ENCODE assay signal across 9 cellular contexts in genomic region chr2:47237375-47238357, GRCh38.
DNase-seq lines count a peak whose midpoint lies in the region; ATAC-seq and TF ChIP-seq lines count a peak whose summit lies in the region.
"Had no signal": no experiment of that assay in that cellular context is flagged by ENCODE, and none has a peak within 500 bp of the region (broad histone marks: within the 10 kb centered on the region; RNA-seq: fewer than 3 reads in every experiment).

No MANE protein-coding gene starts in this region.

- peak; percentile 21 for DNase-seq in GM12865 (ENCODE audit: low read depth)
- peak; percentile 92 for DNase-seq in fibroblast of the aortic adventitia (ENCODE audit: low read depth)
- no peak for DNase-seq in omental fat pad (ENCODE audit: low spot score)
- DNase-seq in NCI-H146 treated with DMSO at 0.1 percent for 48 hours (lab: John Stamatoyannopoulos, UW; ENCODE audit: unreplicated experiment): no peak
- DNase-seq in NCI-H524 treated with DMSO at 0.1 percent for 48 hours (lab: John Stamatoyannopoulos, UW): no peak
- DNase-seq in cortex of kidney (lab: John Stamatoyannopoulos, UW): no peak
- DNase-seq: T-helper 9 cell had no signal

- ATAC-seq in SK-N-SH treated with all-trans-retinoic acid at 6 μM for 48 hours (peak; percentile 42), omental fat pad (ENCODE audit: low FRiP score) (peak; percentile 74), GM19023 (IDR thresholded peaks at IDR 0.05; ENCODE audit: unreplicated experiment) (no peak)

- H3K4me3 ChIP-seq in GM12865 (ENCODE audit: low read depth, low read length): no peak overlapping the region
- no peak overlapping the region for H3K4me3 ChIP-seq in fibroblast of the aortic adventitia (ENCODE audit: low read depth, low read length)

- no peak for TF ChIP-seq CTCF in GM12865 (IDR thresholded peaks at IDR 0.05; ENCODE audit: insufficient read depth, low read depth, low read length, missing control alignments)
- TF ChIP-seq CTCF in fibroblast of the aortic adventitia (IDR thresholded peaks at IDR 0.05; ENCODE audit: insufficient read depth, low read length): peak; percentile 34
- no peak for TF ChIP-seq CTCF in omental fat pad (IDR thresholded peaks at IDR 0.05)

TF ChIP-seq in SK-N-SH treated with all-trans-retinoic acid at 6 μM for 48 hours, 23 proteins besides CTCF, POLR2A, EP300 and RAD21:
- TF ChIP-seq ZNF565 (CRISPR knock-in tag; conservative IDR thresholded peaks at IDR 0.05; ENCODE audit: low read depth) (0 out of 2 replicates have a peak, but pooled peaks have one; percentile 22), TCF4 (CRISPR knock-in tag; IDR thresholded peaks at IDR 0.05; ENCODE audit: borderline replicate concordance) (peak; percentile 57; the same call in 1 of the 2 replicates), BACH2 (CRISPR knock-in tag; IDR thresholded peaks at IDR 0.05; ENCODE audit: borderline replicate concordance) (no peak), PATZ1 (CRISPR knock-in tag; IDR thresholded peaks at IDR 0.05; ENCODE audit: borderline replicate concordance) (no peak), ZNF70 (CRISPR knock-in tag; IDR thresholded peaks at IDR 0.05) (0 out of 2 replicates have a peak, but pooled peaks have one; percentile 21), ISL1 (CRISPR knock-in tag; IDR thresholded peaks at IDR 0.05) (peak; percentile 51), SNAI2 (CRISPR knock-in tag; IDR thresholded peaks at IDR 0.05) (peak; percentile 50; the same call in 1 of the 2 replicates), ZC3H10 (CRISPR knock-in tag; IDR thresholded peaks at IDR 0.05) (no peak), TSHZ2 (CRISPR knock-in tag; IDR thresholded peaks at IDR 0.05) (peak; percentile 47), ZFP3 (CRISPR knock-in tag; IDR thresholded peaks at IDR 0.05) (0 out of 2 replicates have a peak, but pooled peaks have one; percentile 17), ESRRG (CRISPR knock-in tag; IDR thresholded peaks at IDR 0.05) (peak; percentile 46; the same call in 1 of the 2 replicates)

Comparison
In these comparisons a context has a peak if more than half of its experiments do, and no peak if none do; other contexts are left out.
1. DNase-seq: peak in GM12865 (single experiment) and fibroblast of the aortic adventitia (single experiment); none in omental fat pad (single experiment), NCI-H146 treated with DMSO at 0.1 percent for 48 hours (single experiment), NCI-H524 treated with DMSO at 0.1 percent for 48 hours (single experiment) and cortex of kidney (single experiment).